Comparison of ENCODE assay signal across 10 cellular contexts in genomic region chr16:369275-369865, GRCh38. TPM values are rescaled to one million over a fixed set of nuclear protein-coding genes. Genes with fewer than 3 reads are reported as not detected.
A peak's percentile ranks its signal among the peaks of the same experiment; 100 is the strongest.
DNase-seq lines count a peak whose midpoint lies in the region; ATAC-seq and TF ChIP-seq lines count a peak whose summit lies in the region.
"Had no signal": no experiment of that assay in that cellular context is flagged by ENCODE, and none has a peak within 500 bp of the region (broad histone marks: within the 10 kb centered on the region; RNA-seq: fewer than 3 reads in every experiment).

No MANE protein-coding gene starts in this region.

- H3K9me3 Mint-ChIP-seq in activated CD8-positive, alpha-beta memory T cell treated with anti-CD3 and anti-CD28 coated beads, Interleukin-2, amount 10 ng/mL, durations not matched to agents 7 days and 5 days (ENCODE audit: low read depth): no peaks in the 10 kb centered on the region

- no peak overlapping the region for H3K27ac ChIP-seq in spleen

- no peak for ATAC-seq in activated CD8-positive, alpha-beta memory T cell treated with anti-CD3 and anti-CD28 coated beads, Interleukin-2, amount 10 ng/mL, durations not matched to agents 7 days and 5 days
- no peak for ATAC-seq in T-helper 17 cell
- no peak for ATAC-seq in GM19328 (IDR thresholded peaks at IDR 0.05; ENCODE audit: unreplicated experiment)

- peak; percentile 40 for DNase-seq in activated CD8-positive, alpha-beta memory T cell treated with anti-CD3 and anti-CD28 coated beads, Interleukin-2, amount 10 ng/mL, durations not matched to agents 7 days and 5 days
- no peak for DNase-seq in activated CD8-positive, alpha-beta memory T cell treated with anti-CD3 and anti-CD28 coated beads, Interleukin-2, amount 50 U/mL, for 48 hours
- DNase-seq in T-helper 17 cell (no peak), fibroblast of mammary gland (ENCODE audit: low read depth) (no peak), spleen (peak; percentile 79), cerebellum (ENCODE audit: low spot score) (no peak), NCI-H2029 treated with DMSO at 0.1 percent for 48 hours (lab: John Stamatoyannopoulos, UW) (no peak)
- DNase-seq: AML-193 had no signal

- WGBS in spleen, 5 donors: 85 to 94% (median 91%) methylated on average over 19 to 20 of the region's 20 CpGs

- H3K36me3 Mint-ChIP-seq in activated CD8-positive, alpha-beta memory T cell treated with anti-CD3 and anti-CD28 coated beads, Interleukin-2, amount 10 ng/mL, durations not matched to agents 7 days and 5 days: peaks cover 11% of the 10 kb centered on the region
- peaks cover 5% of the 10 kb centered on the region for H3K36me3 Mint-ChIP-seq in T-helper 17 cell (ENCODE audit: low read depth)

- H3K4me1 ChIP-seq in spleen: peaks cover 9 to 32% (median 25%) of the 10 kb centered on the region in 6 donors

- intact Hi-C loops in spleen (cut with DNase I; ENCODE audit: low total_unique reads): no loop called here

- CTCF ChIA-PET in activated CD8-positive, alpha-beta memory T cell treated with anti-CD3 and anti-CD28 coated beads, Interleukin-2, amount 10 ng/mL, durations not matched to agents 7 days and 5 days (lab: Charles Lee): no interaction called here

- no peak for TF ChIP-seq POLR2A in spleen (IDR thresholded peaks at IDR 0.05)

- H3K4me3 Mint-ChIP-seq in activated CD8-positive, alpha-beta memory T cell treated with anti-CD3 and anti-CD28 coated beads, Interleukin-2, amount 10 ng/mL, durations not matched to agents 7 days and 5 days: peak overlapping the region; percentile 59
- H3K4me3 Mint-ChIP-seq in T-helper 17 cell: peak overlapping the region; percentile 36

- H3K27me3 ChIP-seq in spleen (replicated peaks in 1 of 7): peaks cover 0 to 7% (median 0%) of the 10 kb centered on the region in 7 donors

- H3K4me1 Mint-ChIP-seq in activated CD8-positive, alpha-beta memory T cell treated with anti-CD3 and anti-CD28 coated beads, Interleukin-2, amount 10 ng/mL, durations not matched to agents 7 days and 5 days: peaks cover 15% of the 10 kb centered on the region
- peaks cover 13% of the 10 kb centered on the region for H3K4me1 Mint-ChIP-seq in T-helper 17 cell

- H3K9me3 ChIP-seq in T-helper 17 cell (ENCODE audit: control insufficient read depth, low read length, poor library complexity, severe bottlenecking) (no peaks in the 10 kb centered on the region), spleen (no peaks in the 10 kb centered on the region)

- H3K27me3 Mint-ChIP-seq in activated CD8-positive, alpha-beta memory T cell treated with anti-CD3 and anti-CD28 coated beads, Interleukin-2, amount 10 ng/mL, durations not matched to agents 7 days and 5 days: no peaks in the 10 kb centered on the region
- no peaks in the 10 kb centered on the region for H3K27me3 Mint-ChIP-seq in T-helper 17 cell

- H3K36me3 ChIP-seq in spleen: peaks cover 0 to 72% (median 59%) of the 10 kb centered on the region in 6 donors

- TF ChIP-seq CTCF in fibroblast of mammary gland (conservative IDR thresholded peaks at IDR 0.05; ENCODE audit: control insufficient read depth, insufficient read depth, low read depth, low read length) (no peak), spleen (IDR thresholded peaks at IDR 0.05 in 8 of 11, conservative IDR thresholded peaks at IDR 0.05 in 3 of 11) (no peak)

- peak overlapping the region; percentile 70 for H3K27ac Mint-ChIP-seq in activated CD8-positive, alpha-beta memory T cell treated with anti-CD3 and anti-CD28 coated beads, Interleukin-2, amount 10 ng/mL, durations not matched to agents 7 days and 5 days
- no peak overlapping the region for H3K27ac Mint-ChIP-seq in T-helper 17 cell

- peak overlapping the region; percentile 39 for H3K4me3 ChIP-seq in fibroblast of mammary gland (ENCODE audit: control insufficient read depth, low read depth, low read length)
- H3K4me3 ChIP-seq in spleen: peak overlapping the region in 4 of 8 donors; percentile 22 to 71 (median 52)
- H3K4me3 ChIP-seq: lung had no signal

RNA-seq across cellular contexts. Expression of gene MRPL28, which starts 1.0 kb away (rescaled TPM):
- total RNA-seq in activated CD8-positive, alpha-beta memory T cell treated with anti-CD3 and anti-CD28 coated beads, Interleukin-2, amount 10 ng/mL, durations not matched to agents 7 days and 5 days: 10 to 100 TPM; 89.0 to 90.7 TPM
- total RNA-seq in T-helper 17 cell (10 to 100 TPM; 25.2 to 25.9 TPM), spleen (10 to 100 TPM; 38.0 to 64.1 (median 48.0) TPM), cerebellum (26.2 TPM)
- 100 to 1,000 TPM in 1 of 3 donors, 10 to 100 TPM in 2; 85.0 to 108 (median 85.7) TPM for polyA plus RNA-seq in spleen

RNA-seq across cellular contexts. Expression of gene PGAP6, which starts 12.4 kb away (rescaled TPM):
- total RNA-seq in activated CD8-positive, alpha-beta memory T cell treated with anti-CD3 and anti-CD28 coated beads, Interleukin-2, amount 10 ng/mL, durations not matched to agents 7 days and 5 days: 10 to 100 TPM; 46.6 to 50.4 TPM
- total RNA-seq in T-helper 17 cell (100 to 1,000 TPM in 1 of 2 donors, 10 to 100 TPM in 1; 39.7 to 106 TPM), spleen (10 to 100 TPM; 35.7 to 63.2 (median 51.0) TPM), cerebellum (17.5 TPM)
- 10 to 100 TPM; 19.5 to 40.6 (median 32.2) TPM for polyA plus RNA-seq in spleen

RNA-seq across cellular contexts. Expression of gene AXIN1, which starts 16.8 kb away (rescaled TPM):
- 10 to 100 TPM; 22.3 to 25.7 TPM for total RNA-seq in activated CD8-positive, alpha-beta memory T cell treated with anti-CD3 and anti-CD28 coated beads, Interleukin-2, amount 10 ng/mL, durations not matched to agents 7 days and 5 days
- total RNA-seq in T-helper 17 cell (10 to 100 TPM; 38.9 to 42.5 TPM), spleen (10 to 100 TPM; 22.6 to 27.3 (median 24.8) TPM), cerebellum (16.4 TPM)
- polyA plus RNA-seq in spleen: 10 to 100 TPM; 12.9 to 22.7 (median 13.6) TPM

RNA-seq across cellular contexts. Expression of gene NME4, which starts 27.6 kb away (rescaled TPM):
- total RNA-seq in activated CD8-positive, alpha-beta memory T cell treated with anti-CD3 and anti-CD28 coated beads, Interleukin-2, amount 10 ng/mL, durations not matched to agents 7 days and 5 days: 1 to 10 TPM; 6.7 to 7.0 TPM
- total RNA-seq in T-helper 17 cell: 10 to 100 TPM; 31.9 to 39.8 TPM
- total RNA-seq in spleen: 10 to 100 TPM; 27.3 to 71.4 (median 50.0) TPM
- 10 to 100 TPM; 43.4 to 75.8 (median 67.7) TPM for polyA plus RNA-seq in spleen
- total RNA-seq in cerebellum: 19.1 TPM

RNA-seq across cellular contexts. Expression of gene DECR2, which starts 32.3 kb away (rescaled TPM):
- total RNA-seq in activated CD8-positive, alpha-beta memory T cell treated with anti-CD3 and anti-CD28 coated beads, Interleukin-2, amount 10 ng/mL, durations not matched to agents 7 days and 5 days: 1 to 10 TPM; 5.9 to 6.3 TPM
- total RNA-seq in T-helper 17 cell (1 to 10 TPM; 7.5 to 9.0 TPM), spleen (10 to 100 TPM in 5 of 7 donors, 1 to 10 TPM in 2; 8.9 to 14.8 (median 11.7) TPM), cerebellum (5.6 TPM)
- 10 to 100 TPM in 2 of 3 donors, 1 to 10 TPM in 1; 9.1 to 19.5 (median 14.1) TPM for polyA plus RNA-seq in spleen

Comparison
In these comparisons a context has a peak if more than half of its experiments do, and no peak if none do; other contexts are left out.
1. DNase-seq: peak in activated CD8-positive, alpha-beta memory T cell treated with anti-CD3 and anti-CD28 coated beads, Interleukin-2, amount 10 ng/mL, durations not matched to agents 7 days and 5 days (single experiment) and spleen (single experiment); none in activated CD8-positive, alpha-beta memory T cell treated with anti-CD3 and anti-CD28 coated beads, Interleukin-2, amount 50 U/mL, for 48 hours (single experiment), T-helper 17 cell (0 of 3), fibroblast of mammary gland (single experiment), cerebellum (single experiment) and NCI-H2029 treated with DMSO at 0.1 percent for 48 hours (single experiment).